Comparison of ENCODE assay signal across 8 cellular contexts in genomic region chr3:11154036-11154952, GRCh38. TPM values are rescaled to one million over a fixed set of nuclear protein-coding genes. Genes with fewer than 3 reads are reported as not detected.
DNase-seq lines count a peak whose midpoint lies in the region; ATAC-seq, FAIRE-seq and TF ChIP-seq lines count a peak whose summit lies in the region.

HRH1 (plus strand) TSS chr3:11154493; CDS start chr3:11259038, 104,545 bp downstream.

- H3K9me3 Mint-ChIP-seq in stimulated activated naive CD8-positive, alpha-beta T cell treated with anti-CD3 and anti-CD28 coated beads, Interleukin-15, amount 100 ng/mL, for 72 hours: no peaks in the 10 kb centered on the region

- H3K9ac ChIP-seq in kidney (ENCODE audit: low read length in 2 of 2): no peak within 1 kb of the TSS

- peaks cover 19% of the 10 kb centered on the region for H3K4me1 Mint-ChIP-seq in stimulated activated naive CD8-positive, alpha-beta T cell treated with anti-CD3 and anti-CD28 coated beads, Interleukin-15, amount 100 ng/mL, for 72 hours

- H3K9me3 ChIP-seq in kidney (ENCODE audit: control insufficient read depth in 1 of 2, low read length in 2 of 2): no peaks in the 10 kb centered on the region

- H3K4me1 ChIP-seq in kidney (ENCODE audit: control insufficient read depth in 1 of 2, insufficient read depth in 1 of 2, low read depth in 1 of 2, low read length in 2 of 2): peaks cover 0 to 9% of the 10 kb centered on the region in 2 donors

- H3K27ac ChIP-seq in kidney (ENCODE audit: low read depth in 2 of 2, low read length in 2 of 2): no peak within 1 kb of the TSS

- intact Hi-C loops in kidney (cut with DNase I): no loop called here

- peak within 1 kb of the TSS; percentile 56 to 74 for H3K4me3 Mint-ChIP-seq in stimulated activated naive CD8-positive, alpha-beta T cell treated with anti-CD3 and anti-CD28 coated beads, Interleukin-15, amount 100 ng/mL, for 72 hours

- TF ChIP-seq CTCF in astrocyte of the spinal cord (IDR thresholded peaks at IDR 0.05; ENCODE audit: low read depth, low read length) (no peak), kidney (IDR thresholded peaks at IDR 0.05; ENCODE audit: borderline replicate concordance, extremely low read depth, insufficient read depth) (no peak)

- H3K36me3 ChIP-seq in kidney (ENCODE audit: control insufficient read depth in 1 of 2, insufficient read depth in 2 of 2, low read length in 2 of 2): no peaks in the 10 kb centered on the region

- in situ Hi-C loops in astrocyte of the spinal cord (cut with HindIII; ENCODE audit: low sequenced_read_pairs): no loop called here

- H3K27me3 Mint-ChIP-seq in stimulated activated naive CD8-positive, alpha-beta T cell treated with anti-CD3 and anti-CD28 coated beads, Interleukin-15, amount 100 ng/mL, for 72 hours: peaks cover 87% of the 10 kb centered on the region

- no peak within 1 kb of the TSS for H3K27ac Mint-ChIP-seq in stimulated activated naive CD8-positive, alpha-beta T cell treated with anti-CD3 and anti-CD28 coated beads, Interleukin-15, amount 100 ng/mL, for 72 hours

- peak; percentile 61 for ATAC-seq in stimulated activated naive CD8-positive, alpha-beta T cell treated with anti-CD3 and anti-CD28 coated beads, Interleukin-15, amount 100 ng/mL, for 72 hours
- ATAC-seq in HG02970 (IDR thresholded peaks at IDR 0.05; ENCODE audit: low FRiP score, unreplicated experiment) (no peak), GM19023 (IDR thresholded peaks at IDR 0.05; ENCODE audit: unreplicated experiment) (no peak)

- peak; percentile 25 for DNase-seq in activated CD4-positive, alpha-beta T cell treated with anti-CD3 and anti-CD28 coated beads for 48 hours
- DNase-seq in activated CD4-positive, alpha-beta T cell treated with anti-CD3 and anti-CD28 coated beads for 1 hour: no peak
- peak; percentile 40 for DNase-seq in astrocyte of the spinal cord (ENCODE audit: low read depth, low spot score)
- no peak for DNase-seq in kidney
- DNase-seq in stimulated activated naive CD8-positive, alpha-beta T cell treated with anti-CD3 and anti-CD28 coated beads, Interleukin-15, amount 100 ng/mL, for 72 hours: no peak
- DNase-seq in MV-4-11 (lab: John Stamatoyannopoulos, UW): no peak

- no peak for FAIRE-seq in kidney (lab: Jason Lieb, UNC)

- peak within 1 kb of the TSS; percentile 74 for H3K4me3 ChIP-seq in astrocyte of the spinal cord (ENCODE audit: low read depth, low read length)
- H3K4me3 ChIP-seq in kidney (ENCODE audit: low read length in 2 of 2): peak within 1 kb of the TSS; percentile 52 to 64

RNA-seq across cellular contexts. Expression of gene HRH1, which starts in this region (rescaled TPM):
- 32.3 TPM for total RNA-seq in kidney
- polyA plus RNA-seq in kidney (ENCODE audit: insufficient read depth, low read depth, low replicate concordance): 1.9 TPM

Comparison
In these comparisons a context has a peak if more than half of its experiments do, and no peak if none do; other contexts are left out.
1. DNase-seq: peak in activated CD4-positive, alpha-beta T cell treated with anti-CD3 and anti-CD28 coated beads for 48 hours (single experiment) and astrocyte of the spinal cord (single experiment); none in activated CD4-positive, alpha-beta T cell treated with anti-CD3 and anti-CD28 coated beads for 1 hour (single experiment), kidney (single experiment), stimulated activated naive CD8-positive, alpha-beta T cell treated with anti-CD3 and anti-CD28 coated beads, Interleukin-15, amount 100 ng/mL, for 72 hours (0 of 2) and MV-4-11 (single experiment).